ENCODE assay signal across 17 cellular contexts in genomic region chr1:107666493-107666892, GRCh38.
DNase-seq lines count a peak whose midpoint lies in the region; ATAC-seq and TF ChIP-seq lines count a peak whose summit lies in the region.
"Had no signal": no experiment of that assay in that cellular context is flagged by ENCODE, and none has a peak within 500 bp of the region (broad histone marks: within the 10 kb centered on the region; RNA-seq: fewer than 3 reads in every experiment).

No MANE protein-coding gene starts in this region.

- no peaks in the 10 kb centered on the region for H3K27me3 Mint-ChIP-seq in Calu3 (ENCODE audit: unreplicated experiment)
- no peaks in the 10 kb centered on the region for H3K27me3 Mint-ChIP-seq in endodermal cell (ENCODE audit: insufficient read depth)
- no peaks in the 10 kb centered on the region for H3K27me3 Mint-ChIP-seq in mesothelial cell of epicardium (ENCODE audit: low read depth)
- no peaks in the 10 kb centered on the region for H3K27me3 Mint-ChIP-seq in osteocyte (ENCODE audit: unreplicated experiment)
- H3K27me3 Mint-ChIP-seq: CD4-positive, alpha-beta T cell had no signal

- H3K9me3 Mint-ChIP-seq in Calu3 (ENCODE audit: low read depth, unreplicated experiment) (no peaks in the 10 kb centered on the region), endodermal cell (no peaks in the 10 kb centered on the region), mesothelial cell of epicardium (no peaks in the 10 kb centered on the region), osteocyte (ENCODE audit: unreplicated experiment) (no peaks in the 10 kb centered on the region)
- H3K9me3 Mint-ChIP-seq in stimulated activated effector memory CD8-positive, alpha-beta T cell treated with anti-CD3 and anti-CD28 coated beads, Interleukin-12 subunit alpha, Interleukin-12 subunit beta, amount 100 ng/mL, for 72 hours: no peaks in the 10 kb centered on the region
- H3K9me3 Mint-ChIP-seq: CD4-positive, alpha-beta T cell; H9 had no signal

- no peak overlapping the region for H3K23ac ChIP-seq in trophoblast cell (ENCODE audit: low read length)

- H3K36me3 Mint-ChIP-seq in Calu3 (ENCODE audit: insufficient read depth, unreplicated experiment) (peaks cover 14% of the 10 kb centered on the region), endodermal cell (ENCODE audit: low read depth) (no peaks in the 10 kb centered on the region), mesothelial cell of epicardium (no peaks in the 10 kb centered on the region), osteocyte (ENCODE audit: unreplicated experiment) (no peaks in the 10 kb centered on the region)
- H3K36me3 Mint-ChIP-seq in stimulated activated effector memory CD8-positive, alpha-beta T cell treated with anti-CD3 and anti-CD28 coated beads, Interleukin-12 subunit alpha, Interleukin-12 subunit beta, amount 100 ng/mL, for 72 hours: no peaks in the 10 kb centered on the region

- intact Hi-C loops in Calu3 (cut with micrococcal nuclease; ENCODE audit: unreplicated experiment) (loop anchor here (5.0 kb wide), 1 partner anchor 74 kb away; no protein-coding TSS in a partner anchor), colonic mucosa (cut with DNase I) (no loop called here), left colon (cut with DNase I, micrococcal nuclease) (no loop called here)

- DNase-seq in Calu3: no peak
- peak; percentile 49 for DNase-seq in colonic mucosa
- DNase-seq in left colon: peak in 1 of 2 donors; percentile 62
- DNase-seq in trophoblast cell: no peak
- no peak for DNase-seq in endodermal cell
- DNase-seq in mesothelial cell of epicardium (ENCODE audit: low spot score in 2 of 2, unreplicated experiment in 2 of 2): no peak
- no peak for DNase-seq in stimulated activated effector memory CD8-positive, alpha-beta T cell treated with anti-CD3 and anti-CD28 coated beads, Interleukin-12 subunit alpha, Interleukin-12 subunit beta, amount 100 ng/mL, for 72 hours (ENCODE audit: low spot score in 2 of 2)
- no peak for DNase-seq in osteocyte (ENCODE audit: extremely low spot score, unreplicated experiment)
- DNase-seq: AML-193; CD4-positive, alpha-beta T cell; DMS53; DND-41; EL; H9 had no signal

- no peak for TF ChIP-seq CTCF in Calu3 (IDR thresholded peaks at IDR 0.05; ENCODE audit: unreplicated experiment)
- TF ChIP-seq CTCF in colonic mucosa (IDR thresholded peaks at IDR 0.05): no peak
- TF ChIP-seq CTCF in endodermal cell (conservative IDR thresholded peaks at IDR 0.05): no peak
- no peak for TF ChIP-seq CTCF in mesothelial cell of epicardium (IDR thresholded peaks at IDR 0.05; ENCODE audit: unreplicated experiment)
- TF ChIP-seq CTCF in osteocyte (IDR thresholded peaks at IDR 0.05): no peak

- H3K36me3 ChIP-seq in colonic mucosa (peaks cover 4% of the 10 kb centered on the region), trophoblast cell (ENCODE audit: control insufficient read depth in 1 of 2, insufficient read depth in 2 of 2, low read length in 2 of 2) (no peaks in the 10 kb centered on the region), endodermal cell (ENCODE audit: control insufficient read depth, insufficient read depth, low read length) (no peaks in the 10 kb centered on the region)

- H2AFZ ChIP-seq in trophoblast cell (ENCODE audit: insufficient read depth, low read length, poor library complexity): no peak overlapping the region

- H3K9ac ChIP-seq in colonic mucosa (ENCODE audit: low read depth in 2 of 2, low read length in 2 of 2) (peak overlapping the region in 1 of 2 donors; percentile 51), trophoblast cell (ENCODE audit: low read length) (no peak overlapping the region), endodermal cell (ENCODE audit: extremely low read depth, low read length, poor library complexity, severe bottlenecking) (no peak overlapping the region)

- no peak overlapping the region for H3K18ac ChIP-seq in trophoblast cell (ENCODE audit: low read length)

- peak overlapping the region; percentile 51 for H2BK120ac ChIP-seq in trophoblast cell (ENCODE audit: insufficient read depth, low read length, poor library complexity)

- no peak overlapping the region for H4K8ac ChIP-seq in trophoblast cell (ENCODE audit: low read depth, low read length)

- no TSS peak for BruUV-seq in Calu3 (replicated peaks; lab: Mats Ljungman, UMichigan)

- no peak overlapping the region for H3K14ac ChIP-seq in trophoblast cell (ENCODE audit: low read length)

- no peaks in the 10 kb centered on the region for H3K79me2 ChIP-seq in trophoblast cell (ENCODE audit: control insufficient read depth, insufficient read depth, low read length, poor library complexity)

- H4K12ac ChIP-seq in trophoblast cell (ENCODE audit: low read depth, low read length): no peak overlapping the region

- H3K27me3 ChIP-seq in colonic mucosa (no peaks in the 10 kb centered on the region), trophoblast cell (ENCODE audit: insufficient read depth, low read length) (no peaks in the 10 kb centered on the region), endodermal cell (ENCODE audit: control insufficient read depth, insufficient read depth, low read length, poor library complexity, severe bottlenecking) (no peaks in the 10 kb centered on the region)

- H3K4me3 ChIP-seq in colonic mucosa (no peak overlapping the region), trophoblast cell (ENCODE audit: low read depth, low read length) (no peak overlapping the region), endodermal cell (ENCODE audit: low read length) (no peak overlapping the region)
- H3K4me3 ChIP-seq: A549 had no signal

- H2BK12ac ChIP-seq in trophoblast cell (ENCODE audit: low read length): no peak overlapping the region

- H3K79me1 ChIP-seq in trophoblast cell (ENCODE audit: low read length): no peaks in the 10 kb centered on the region

- H3K9me3 ChIP-seq in colonic mucosa (no peaks in the 10 kb centered on the region), trophoblast cell (ENCODE audit: insufficient read depth, low read depth, low read length) (no peaks in the 10 kb centered on the region), endodermal cell (ENCODE audit: control insufficient read depth, low read length) (no peaks in the 10 kb centered on the region)
- H3K9me3 ChIP-seq: A549 had no signal

- no peak overlapping the region for H2AK5ac ChIP-seq in trophoblast cell (ENCODE audit: low read length)

- no peak overlapping the region for H4K91ac ChIP-seq in trophoblast cell (ENCODE audit: low read depth, low read length)

- H3K27ac ChIP-seq in colonic mucosa (peak overlapping the region; percentile 19), trophoblast cell (ENCODE audit: low read depth, low read length) (no peak overlapping the region), endodermal cell (ENCODE audit: low read depth, low read length) (no peak overlapping the region)
- H3K27ac ChIP-seq: 22Rv1, A549, C4-2B had no signal

- CTCF ChIA-PET in Calu3 (lab: Charles Lee): interaction anchor here (1.1 kb wide), 1 partner anchor 10 kb away, joined by 3 read pairs; no protein-coding TSS in a partner anchor

- H3K4me3 Mint-ChIP-seq in Calu3 (ENCODE audit: low read depth, unreplicated experiment) (peak overlapping the region; percentile 31), endodermal cell (no peak overlapping the region), mesothelial cell of epicardium (no peak overlapping the region), osteocyte (ENCODE audit: unreplicated experiment) (no peak overlapping the region)
- no peak overlapping the region for H3K4me3 Mint-ChIP-seq in stimulated activated effector memory CD8-positive, alpha-beta T cell treated with anti-CD3 and anti-CD28 coated beads, Interleukin-12 subunit alpha, Interleukin-12 subunit beta, amount 100 ng/mL, for 72 hours
- H3K4me3 Mint-ChIP-seq: CD4-positive, alpha-beta T cell; H9 had no signal

- H2BK5ac ChIP-seq in trophoblast cell (ENCODE audit: low read depth, low read length, poor library complexity): no peak overlapping the region

- no peak overlapping the region for H3K4ac ChIP-seq in trophoblast cell (ENCODE audit: low read depth, low read length)

- ATAC-seq in left colon: peak; percentile 62
- no peak for ATAC-seq in stimulated activated effector memory CD8-positive, alpha-beta T cell treated with anti-CD3 and anti-CD28 coated beads, Interleukin-12 subunit alpha, Interleukin-12 subunit beta, amount 100 ng/mL, for 72 hours
- ATAC-seq: A549 had no signal

- no CpG with 5 or more reads among the region's 5 CpGs for WGBS in trophoblast cell (ENCODE audit: extremely low coverage, insufficient coverage, insufficient read length)
- WGBS in endodermal cell (ENCODE audit: insufficient coverage in 1 of 2, insufficient read length in 1 of 2), 2 experiments: 93% methylated on average over 5 of the region's 5 CpGs; no CpG with 5 or more reads in 1 of the 2 experiments

- H3K4me1 ChIP-seq in colonic mucosa (peaks cover 9% of the 10 kb centered on the region), trophoblast cell (ENCODE audit: control insufficient read depth in 1 of 2, insufficient read depth in 2 of 2, low read length in 2 of 2) (no peaks in the 10 kb centered on the region), endodermal cell (ENCODE audit: control insufficient read depth, insufficient read depth, low read length) (no peaks in the 10 kb centered on the region)

- peak overlapping the region; percentile 91 for H3K27ac Mint-ChIP-seq in Calu3 (ENCODE audit: unreplicated experiment)
- no peak overlapping the region for H3K27ac Mint-ChIP-seq in endodermal cell
- H3K27ac Mint-ChIP-seq in mesothelial cell of epicardium: no peak overlapping the region
- no peak overlapping the region for H3K27ac Mint-ChIP-seq in stimulated activated effector memory CD8-positive, alpha-beta T cell treated with anti-CD3 and anti-CD28 coated beads, Interleukin-12 subunit alpha, Interleukin-12 subunit beta, amount 100 ng/mL, for 72 hours
- H3K27ac Mint-ChIP-seq in osteocyte (ENCODE audit: unreplicated experiment): no peak overlapping the region
- H3K27ac Mint-ChIP-seq: CD4-positive, alpha-beta T cell; H9 had no signal

- no peak overlapping the region for H3K4me2 ChIP-seq in trophoblast cell (ENCODE audit: low read length)

- H3K4me1 Mint-ChIP-seq in Calu3 (ENCODE audit: low read depth, unreplicated experiment) (peaks cover 56% of the 10 kb centered on the region), endodermal cell (peaks cover 33% of the 10 kb centered on the region), mesothelial cell of epicardium (peaks cover 54% of the 10 kb centered on the region), osteocyte (ENCODE audit: unreplicated experiment) (peaks cover 2% of the 10 kb centered on the region)
- no peaks in the 10 kb centered on the region for H3K4me1 Mint-ChIP-seq in stimulated activated effector memory CD8-positive, alpha-beta T cell treated with anti-CD3 and anti-CD28 coated beads, Interleukin-12 subunit alpha, Interleukin-12 subunit beta, amount 100 ng/mL, for 72 hours
- H3K4me1 Mint-ChIP-seq: H9 had no signal
